ENCODE assay signal across 11 cellular contexts in the genomic region with DNA sequence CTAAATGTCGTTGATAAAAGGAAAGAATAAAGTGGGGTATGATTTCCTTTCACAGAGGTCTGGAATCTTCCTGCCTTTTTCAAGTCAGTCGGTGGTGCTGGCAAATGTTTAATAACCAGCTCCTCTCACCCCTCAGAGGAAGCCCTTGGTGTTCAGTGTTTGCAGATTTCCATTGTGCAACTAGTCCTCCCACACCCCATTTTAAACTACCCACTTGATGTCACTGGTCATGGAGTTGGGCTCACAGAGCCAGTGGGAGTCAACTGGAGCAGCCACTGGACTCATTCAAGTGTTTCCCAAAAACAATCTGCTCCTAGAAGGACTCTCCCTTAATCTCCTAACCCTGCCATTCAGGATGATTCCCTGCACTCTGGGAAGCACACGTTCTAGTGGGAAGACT.
"Had no signal": no experiment of that assay in that cellular context is flagged by ENCODE, and none has a peak within 500 bp of the region (broad histone marks: within the 10 kb centered on the region; RNA-seq: fewer than 3 reads in every experiment).

No MANE protein-coding gene starts in this region.

- H3K4me3 ChIP-seq: breast epithelium, esophagus squamous epithelium had no signal

- ATAC-seq: activated CD8-positive, alpha-beta memory T cell treated with anti-CD3 and anti-CD28 coated beads, Interleukin-2, amount 10 ng/mL, durations not matched to agents 7 days and 5 days; naive thymus-derived CD8-positive, alpha-beta T cell had no signal

- DNase-seq: activated CD4-positive, alpha-beta T cell treated with anti-CD3 and anti-CD28 coated beads, Interleukin-2, amount 50 U/mL, for 4 hours; activated CD8-positive, alpha-beta memory T cell treated with anti-CD3 and anti-CD28 coated beads, Interleukin-2, amount 10 ng/mL, durations not matched to agents 7 days and 5 days; activated effector memory CD4-positive, alpha-beta T cell treated with anti-CD3 and anti-CD28 coated beads, Interleukin-2, amount 50 U/mL, for 16 hours; activated naive CD8-positive, alpha-beta T cell treated with anti-CD3 and anti-CD28 coated beads for 36 hours; activated T-cell treated with anti-CD3 and anti-CD28 coated beads, Interleukin-2, amount 50 U/mL, for 24 hours; esophagus squamous epithelium; foreskin fibroblast; left colon; naive thymus-derived CD8-positive, alpha-beta T cell; stimulated activated CD4-positive, alpha-beta T cell treated with anti-CD3 and anti-CD28 coated beads, Interleukin-4, amount 100 ng/mL, for 24 hours had no signal

- H3K4me1 ChIP-seq: breast epithelium had no signal

- H3K27ac ChIP-seq: breast epithelium, esophagus squamous epithelium had no signal

- H3K27ac Mint-ChIP-seq: activated CD8-positive, alpha-beta memory T cell treated with anti-CD3 and anti-CD28 coated beads, Interleukin-2, amount 10 ng/mL, durations not matched to agents 7 days and 5 days; activated naive CD8-positive, alpha-beta T cell treated with anti-CD3 and anti-CD28 coated beads for 36 hours; activated T-cell treated with anti-CD3 and anti-CD28 coated beads, Interleukin-2, amount 50 U/mL, for 24 hours had no signal

- H3K27me3 Mint-ChIP-seq: activated CD8-positive, alpha-beta memory T cell treated with anti-CD3 and anti-CD28 coated beads, Interleukin-2, amount 10 ng/mL, durations not matched to agents 7 days and 5 days; activated naive CD8-positive, alpha-beta T cell treated with anti-CD3 and anti-CD28 coated beads for 36 hours; activated T-cell treated with anti-CD3 and anti-CD28 coated beads, Interleukin-2, amount 50 U/mL, for 24 hours; naive thymus-derived CD8-positive, alpha-beta T cell had no signal

- H3K9me3 Mint-ChIP-seq: activated naive CD8-positive, alpha-beta T cell treated with anti-CD3 and anti-CD28 coated beads for 36 hours; activated T-cell treated with anti-CD3 and anti-CD28 coated beads, Interleukin-2, amount 50 U/mL, for 24 hours; naive thymus-derived CD8-positive, alpha-beta T cell had no signal

- H3K9me3 ChIP-seq: breast epithelium, esophagus squamous epithelium had no signal

- H3K27me3 ChIP-seq: breast epithelium, esophagus squamous epithelium had no signal

- H3K36me3 ChIP-seq: breast epithelium had no signal

- H3K4me3 Mint-ChIP-seq: activated CD8-positive, alpha-beta memory T cell treated with anti-CD3 and anti-CD28 coated beads, Interleukin-2, amount 10 ng/mL, durations not matched to agents 7 days and 5 days; activated naive CD8-positive, alpha-beta T cell treated with anti-CD3 and anti-CD28 coated beads for 36 hours; activated T-cell treated with anti-CD3 and anti-CD28 coated beads, Interleukin-2, amount 50 U/mL, for 24 hours; naive thymus-derived CD8-positive, alpha-beta T cell had no signal
